In the genomic region with DNA sequence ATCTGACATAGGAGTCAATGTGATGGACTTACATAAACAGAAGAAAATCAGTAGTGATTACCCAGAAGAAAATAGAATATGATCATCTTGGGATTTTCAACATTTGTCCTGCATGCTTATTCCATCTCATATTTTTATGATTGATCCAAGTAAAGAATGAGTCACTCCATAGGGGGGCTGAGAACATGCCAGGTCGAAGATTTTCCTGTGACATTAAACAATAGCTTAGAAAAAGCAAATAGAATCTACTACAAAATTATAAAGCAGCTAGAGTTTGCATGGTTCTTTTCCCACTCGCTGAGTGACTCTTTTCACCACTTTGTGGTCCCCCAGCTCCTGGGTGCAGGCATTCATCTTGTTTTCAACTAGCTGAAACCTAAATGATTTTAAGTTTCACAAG, we compare ENCODE assay signal across 12 cellular contexts. TPM values are rescaled to one million over a fixed set of nuclear protein-coding genes. Genes with fewer than 3 reads are reported as not detected.
"Had no signal": no experiment of that assay in that cellular context is flagged by ENCODE, and none has a peak within 500 bp of the region (broad histone marks: within the 10 kb centered on the region; RNA-seq: fewer than 3 reads in every experiment).

No MANE protein-coding gene starts in this region.

- H3K4me3 ChIP-seq: GM23248, HAP-1, K562 had no signal

- H3K9ac ChIP-seq: GM23248 had no signal

- H3K36me3 ChIP-seq: HAP-1 had no signal

- H3K27ac ChIP-seq: GM23248, HL-60 had no signal

- FAIRE-seq: HepG2, K562 had no signal

- DNase-seq: GM23248, GOT3, H7, HFFc6, KG1 had no signal

- H2AFZ ChIP-seq: GM23248 had no signal

- H3K4me1 ChIP-seq: HAP-1 had no signal

- ATAC-seq: HCT116, HepG2, K562 had no signal

- H3K9me3 ChIP-seq: HAP-1 had no signal

RNA-seq across cellular contexts. Expression of a gene that starts 56.3 kb away (rescaled TPM):
- total RNA-seq: GM23248, H4, H7, HepG2, HFFc6, HT1080, K562 had no signal
- polyA plus RNA-seq: GM23248, HepG2, K562 had no signal
